11 cellular contexts compared by ENCODE assay signal in genomic region chr21:38769253-38769780, GRCh38. TPM values are rescaled to one million over a fixed set of nuclear protein-coding genes. Genes with fewer than 3 reads are reported as not detected.
A peak's percentile ranks its signal among the peaks of the same experiment; 100 is the strongest.
DNase-seq lines count a peak whose midpoint lies in the region; ATAC-seq, FAIRE-seq and TF ChIP-seq lines count a peak whose summit lies in the region.
"Had no signal": no experiment of that assay in that cellular context is flagged by ENCODE, and none has a peak within 500 bp of the region (broad histone marks: within the 10 kb centered on the region; RNA-seq: fewer than 3 reads in every experiment).

No MANE protein-coding gene starts in this region.

- CTCF ChIA-PET in WTC11 (lab: Charles Lee): interaction anchor here (1.2 kb wide), 1 partner anchor 57 kb away, joined by 5 read pairs; no protein-coding TSS in a partner anchor

- no peak for DNase-seq in activated T-cell treated with anti-CD3 and anti-CD28 coated beads, Interleukin-2, amount 50 U/mL, for 4 hours
- no peak for DNase-seq in activated T-cell treated with anti-CD3 and anti-CD28 coated beads, Interleukin-2, amount 50 U/mL, for 1 hour
- DNase-seq in WTC11 (ENCODE audit: low spot score) (no peak), fibroblast of the aortic adventitia (ENCODE audit: low read depth) (peak; percentile 26), type B pancreatic cell (ENCODE audit: extremely low spot score, unreplicated experiment) (no peak), DMS79 treated with DMSO at 0.1 percent for 48 hours (lab: John Stamatoyannopoulos, UW) (no peak), GM19239 (ENCODE audit: insufficient read length, low spot score) (no peak)
- DNase-seq: NCI-H1930 had no signal

- peak overlapping the region; percentile 77 for H3K4me3 Mint-ChIP-seq in activated T-cell treated with anti-CD3 and anti-CD28 coated beads, Interleukin-2, amount 50 U/mL, for 4 hours
- no peak overlapping the region for H3K4me3 Mint-ChIP-seq in WTC11
- H3K4me3 Mint-ChIP-seq in type B pancreatic cell: no peak overlapping the region

- no peak overlapping the region for H3K4me3 ChIP-seq in fibroblast of the aortic adventitia (ENCODE audit: low read depth, low read length)

- H3K36me3 Mint-ChIP-seq in activated T-cell treated with anti-CD3 and anti-CD28 coated beads, Interleukin-2, amount 50 U/mL, for 4 hours (ENCODE audit: insufficient read depth): no peaks in the 10 kb centered on the region
- H3K36me3 Mint-ChIP-seq in WTC11 (no peaks in the 10 kb centered on the region), type B pancreatic cell (no peaks in the 10 kb centered on the region)

- H3K27ac Mint-ChIP-seq in WTC11 (no peak overlapping the region), type B pancreatic cell (peak overlapping the region; percentile 2)

- no peaks in the 10 kb centered on the region for H3K27me3 Mint-ChIP-seq in activated T-cell treated with anti-CD3 and anti-CD28 coated beads, Interleukin-2, amount 50 U/mL, for 4 hours (ENCODE audit: low read depth)
- H3K27me3 Mint-ChIP-seq in WTC11 (ENCODE audit: low read depth) (0 out of 2 replicates have a peak, but pooled peaks cover 2% of the 10 kb centered on the region), type B pancreatic cell (peaks cover 6% of the 10 kb centered on the region)

- TF ChIP-seq CTCF in WTC11 (IDR thresholded peaks at IDR 0.05) (no peak), fibroblast of the aortic adventitia (IDR thresholded peaks at IDR 0.05; ENCODE audit: insufficient read depth, low read length) (no peak), type B pancreatic cell (conservative IDR thresholded peaks at IDR 0.05) (no peak)

- POLR2A ChIA-PET in WTC11 (lab: Charles Lee): interaction anchor here (0.5 kb wide), 1 partner anchor 416 kb away, joined by 8 read pairs; no protein-coding TSS in a partner anchor

- H3K9me3 Mint-ChIP-seq in activated T-cell treated with anti-CD3 and anti-CD28 coated beads, Interleukin-2, amount 50 U/mL, for 4 hours: peaks cover 6% of the 10 kb centered on the region
- H3K9me3 Mint-ChIP-seq in WTC11: peaks cover 17% of the 10 kb centered on the region
- no peaks in the 10 kb centered on the region for H3K9me3 Mint-ChIP-seq in type B pancreatic cell

- peaks cover 46% of the 10 kb centered on the region for H3K4me1 Mint-ChIP-seq in activated T-cell treated with anti-CD3 and anti-CD28 coated beads, Interleukin-2, amount 50 U/mL, for 4 hours (ENCODE audit: low read depth)
- H3K4me1 Mint-ChIP-seq in WTC11 (0 out of 2 replicates have a peak, but pooled peaks cover 6% of the 10 kb centered on the region), type B pancreatic cell (ENCODE audit: unreplicated experiment) (peaks cover 36% of the 10 kb centered on the region)

- FAIRE-seq in GM19239 (lab: Jason Lieb, UNC): no peak
- FAIRE-seq: colon, islet of Langerhans had no signal

- no peak for ATAC-seq in activated T-cell treated with anti-CD3 and anti-CD28 coated beads, Interleukin-2, amount 50 U/mL, for 4 hours
- ATAC-seq in WTC11: peak; percentile 58
- ATAC-seq in GM19455 (IDR thresholded peaks at IDR 0.05; ENCODE audit: unreplicated experiment): no peak

TF ChIP-seq in WTC11, 78 proteins besides CTCF, POLR2A, EP300 and RAD21:
- no peak for TF ChIP-seq HMGA2 (CRISPR knock-in tag; IDR thresholded peaks at IDR 0.05)
- TF ChIP-seq USF1 (CRISPR knock-in tag; IDR thresholded peaks at IDR 0.05): no peak
- TF ChIP-seq MAX (CRISPR knock-in tag; IDR thresholded peaks at IDR 0.05): no peak
- TF ChIP-seq ZNF423 (CRISPR knock-in tag; IDR thresholded peaks at IDR 0.05): no peak
- no peak for TF ChIP-seq SMAD3 (CRISPR knock-in tag; IDR thresholded peaks at IDR 0.05; ENCODE audit: borderline replicate concordance)
TF ChIP-seq in WTC11: peak in this region for 0.

RNA-seq across cellular contexts. Expression of gene ETS2, which starts 36.4 kb away (rescaled TPM):
- total RNA-seq in activated T-cell treated with anti-CD3 and anti-CD28 coated beads, Interleukin-2, amount 50 U/mL, for 4 hours: 10 to 100 TPM; 44.2 to 50.4 (median 48.3) TPM
- total RNA-seq in WTC11 (2021): 45.0 to 56.4 TPM (median 48.3 TPM) in 3 replicates
- 7.5 and 62.6 TPM in 2 replicates for total RNA-seq in fibroblast of the aortic adventitia (ENCODE audit: low replicate concordance)
- total RNA-seq in type B pancreatic cell (ENCODE audit: low replicate concordance): 42.2 and 46.8 TPM in 2 replicates
